38 cellular contexts compared by ENCODE assay signal in genomic region chr7:9846902-9847301, GRCh38.
"Had no signal": no experiment of that assay in that cellular context is flagged by ENCODE, and none has a peak within 500 bp of the region (broad histone marks: within the 10 kb centered on the region; RNA-seq: fewer than 3 reads in every experiment).

No MANE protein-coding gene starts in this region.

- H3K27ac Mint-ChIP-seq: activated B cell treated with CpG ODN at 0.5 μM for 24 hours; activated CD4-positive, alpha-beta memory T cell treated with anti-CD3 and anti-CD28 coated beads for 36 hours; activated CD4-positive, alpha-beta T cell treated with anti-CD3 and anti-CD28 coated beads, Interleukin-2, amount 10 ng/mL, durations not matched to agents 24 days and 14 days; activated CD8-positive, alpha-beta T cell treated with anti-CD3 and anti-CD28 coated beads for 36 hours; activated naive CD4-positive, alpha-beta T cell treated with anti-CD3 and anti-CD28 coated beads for 36 hours; activated naive CD4-positive, alpha-beta T cell treated with anti-CD3 and anti-CD28 coated beads, Interleukin-2, amount 50 U/mL, for 72 hours; activated naive CD8-positive, alpha-beta T cell treated with anti-CD3 and anti-CD28 coated beads for 36 hours; activated T-cell treated with anti-CD3 and anti-CD28 coated beads, Interleukin-2, amount 50 U/mL, for 72 hours; activated T-helper 1 cell treated with anti-CD3 and anti-CD28 coated beads, Interleukin-12 subunit alpha, Interleukin-12 subunit beta, Interleukin-2, Interleukin-4 antibody, amounts not matched to agents 30 ng/mL and 10 ng/mL and 1 ng/mL, durations not matched to agents 14 hours and 24 hours and 36 hours; activated T-helper 17 cell treated with anti-CD3 and anti-CD28 coated beads, Interleukin-2, amount 50 U/mL, for 72 hours; T-helper 1 cell treated with Interleukin-12 subunit alpha and Interleukin-12 subunit beta and Interleukin-4 antibody, amounts not matched to agents 30 μg/mL and 1 μg/mL, for 36 hours; T-helper 2 cell treated with Interferon-gamma antibody and Interleukin-4, amounts not matched to agents 5 μg/mL and 100 μg/mL, for 36 hours had no signal

- FAIRE-seq: astrocyte, bronchial epithelial cell, TTC549 had no signal

- H3K4me1 Mint-ChIP-seq: activated B cell treated with CpG ODN at 0.5 μM for 24 hours; activated CD4-positive, alpha-beta T cell treated with anti-CD3 and anti-CD28 coated beads, Interleukin-2, amount 10 ng/mL, durations not matched to agents 24 days and 14 days; activated naive CD8-positive, alpha-beta T cell treated with anti-CD3 and anti-CD28 coated beads for 36 hours; activated T-helper 17 cell treated with anti-CD3 and anti-CD28 coated beads, Interleukin-2, amount 50 U/mL, for 72 hours; central memory CD8-positive, alpha-beta T cell had no signal

- ATAC-seq: activated CD8-positive, alpha-beta T cell treated with anti-CD3 and anti-CD28 coated beads for 36 hours; activated naive CD4-positive, alpha-beta T cell treated with anti-CD3 and anti-CD28 coated beads, Interleukin-2, amount 50 U/mL, for 72 hours; activated T-cell treated with anti-CD3 and anti-CD28 coated beads, Interleukin-2, amount 50 U/mL, for 4 hours; activated T-cell treated with anti-CD3 and anti-CD28 coated beads, Interleukin-2, amount 50 U/mL, for 72 hours; activated T-helper 17 cell treated with anti-CD3 and anti-CD28 coated beads, Interleukin-2, amount 50 U/mL, for 72 hours; body of pancreas had no signal

- H3K4me1 ChIP-seq: adrenal gland, body of pancreas had no signal

- H3K4me3 Mint-ChIP-seq: activated B cell treated with CpG ODN at 0.5 μM for 24 hours; activated CD4-positive, alpha-beta memory T cell treated with anti-CD3 and anti-CD28 coated beads for 36 hours; activated CD4-positive, alpha-beta T cell treated with anti-CD3 and anti-CD28 coated beads, Interleukin-2, amount 10 ng/mL, durations not matched to agents 24 days and 14 days; activated CD8-positive, alpha-beta T cell treated with anti-CD3 and anti-CD28 coated beads for 36 hours; activated naive CD4-positive, alpha-beta T cell treated with anti-CD3 and anti-CD28 coated beads for 36 hours; activated naive CD8-positive, alpha-beta T cell treated with anti-CD3 and anti-CD28 coated beads for 36 hours; activated T-cell treated with anti-CD3 and anti-CD28 coated beads, Interleukin-2, amount 50 U/mL, for 4 hours; activated T-cell treated with anti-CD3 and anti-CD28 coated beads, Interleukin-2, amount 50 U/mL, for 72 hours; activated T-helper 1 cell treated with anti-CD3 and anti-CD28 coated beads, Interleukin-12 subunit alpha, Interleukin-12 subunit beta, Interleukin-2, Interleukin-4 antibody, amounts not matched to agents 30 ng/mL and 10 ng/mL and 1 ng/mL, durations not matched to agents 14 hours and 24 hours and 36 hours; activated T-helper 17 cell treated with anti-CD3 and anti-CD28 coated beads, Interleukin-2, amount 50 U/mL, for 72 hours; central memory CD8-positive, alpha-beta T cell; T-helper 1 cell treated with Interleukin-12 subunit alpha and Interleukin-12 subunit beta and Interleukin-4 antibody, amounts not matched to agents 30 μg/mL and 1 μg/mL, for 36 hours; T-helper 2 cell treated with Interferon-gamma antibody and Interleukin-4, amounts not matched to agents 5 μg/mL and 100 μg/mL, for 36 hours had no signal

- H3K27me3 Mint-ChIP-seq: activated B cell treated with CpG ODN at 0.5 μM for 24 hours; activated CD4-positive, alpha-beta memory T cell treated with anti-CD3 and anti-CD28 coated beads for 36 hours; activated CD4-positive, alpha-beta T cell treated with anti-CD3 and anti-CD28 coated beads, Interleukin-2, amount 10 ng/mL, durations not matched to agents 24 days and 14 days; activated CD8-positive, alpha-beta T cell treated with anti-CD3 and anti-CD28 coated beads for 36 hours; activated naive CD8-positive, alpha-beta T cell treated with anti-CD3 and anti-CD28 coated beads for 36 hours; activated T-helper 17 cell treated with anti-CD3 and anti-CD28 coated beads, Interleukin-2, amount 50 U/mL, for 72 hours; central memory CD8-positive, alpha-beta T cell had no signal

- H3K9me3 Mint-ChIP-seq: activated B cell treated with CpG ODN at 0.5 μM for 24 hours; activated CD4-positive, alpha-beta T cell treated with anti-CD3 and anti-CD28 coated beads, Interleukin-2, amount 10 ng/mL, durations not matched to agents 24 days and 14 days; activated T-helper 1 cell treated with anti-CD3 and anti-CD28 coated beads, Interleukin-12 subunit alpha, Interleukin-12 subunit beta, Interleukin-2, Interleukin-4 antibody, amounts not matched to agents 30 ng/mL and 10 ng/mL and 1 ng/mL, durations not matched to agents 14 hours and 24 hours and 36 hours; T-helper 1 cell treated with Interleukin-12 subunit alpha and Interleukin-12 subunit beta and Interleukin-4 antibody, amounts not matched to agents 30 μg/mL and 1 μg/mL, for 36 hours had no signal

- H3K9me3 ChIP-seq: adrenal gland, body of pancreas had no signal

- H3K4me3 ChIP-seq: adrenal gland, body of pancreas, cardiac muscle cell had no signal

- H3K27me3 ChIP-seq: adrenal gland, body of pancreas, cardiac muscle cell had no signal

- H3K36me3 ChIP-seq: adrenal gland, cardiac muscle cell had no signal

- H3K27ac ChIP-seq: adrenal gland, body of pancreas, cardiac muscle cell, VCaP had no signal

- DNase-seq: activated B cell treated with CpG ODN at 0.5 μM for 24 hours; activated CD4-positive, alpha-beta memory T cell treated with anti-CD3 and anti-CD28 coated beads for 36 hours; activated CD4-positive, alpha-beta T cell treated with anti-CD3 and anti-CD28 coated beads for 4 hours; activated CD4-positive, alpha-beta T cell treated with anti-CD3 and anti-CD28 coated beads, Interleukin-2, amount 10 ng/mL, durations not matched to agents 24 days and 14 days; activated CD4-positive, alpha-beta T cell treated with anti-CD3 and anti-CD28 coated beads, Interleukin-2, amount 50 U/mL, for 1 hour; activated CD4-positive, alpha-beta T cell treated with anti-CD3 and anti-CD28 coated beads, Interleukin-2, amount 50 U/mL, for 4 hours; activated CD4-positive, CD25-positive, alpha-beta regulatory T cell treated with anti-CD3 and anti-CD28 coated beads, Interleukin-2, amount 50 U/mL, for 72 hours; activated CD8-positive, alpha-beta memory T cell treated with anti-CD3 and anti-CD28 coated beads, Interleukin-2, amount 50 U/mL, for 4 hours; activated CD8-positive, alpha-beta T cell treated with anti-CD3 and anti-CD28 coated beads for 36 hours; activated effector memory CD4-positive, alpha-beta T cell treated with anti-CD3 and anti-CD28 coated beads, Interleukin-2, amount 50 U/mL, for 16 hours; activated gamma-delta T cell treated with Interleukin-2 at 50 U/mL for 16 hours; activated naive CD4-positive, alpha-beta T cell; activated naive CD4-positive, alpha-beta T cell treated with anti-CD3 and anti-CD28 coated beads for 36 hours; activated naive CD4-positive, alpha-beta T cell treated with anti-CD3 and anti-CD28 coated beads, Interleukin-2, amount 50 U/mL, for 16 hours; activated naive CD8-positive, alpha-beta T cell treated with anti-CD3 and anti-CD28 coated beads for 36 hours; activated T-cell treated with anti-CD3 and anti-CD28 coated beads for 4 hours; activated T-cell treated with anti-CD3 and anti-CD28 coated beads, Interleukin-2, amount 50 U/mL, for 1 hour; activated T-cell treated with anti-CD3 and anti-CD28 coated beads, Interleukin-2, amount 50 U/mL, for 4 hours; activated T-cell treated with anti-CD3 and anti-CD28 coated beads, Interleukin-2, amount 50 U/mL, for 72 hours; adrenal gland; amniotic stem cell; aorta; body of pancreas; caudate nucleus; cerebellar nuclear complex; T-helper 2 cell; T-helper 9 cell had no signal
